In genomic region chr21:38911523-38912354, GRCh38 we compare ENCODE assay signal across 14 cellular contexts.
DNase-seq lines count a peak whose midpoint lies in the region; ATAC-seq and TF ChIP-seq lines count a peak whose summit lies in the region.
"Had no signal": no experiment of that assay in that cellular context is flagged by ENCODE, and none has a peak within 500 bp of the region (broad histone marks: within the 10 kb centered on the region; RNA-seq: fewer than 3 reads in every experiment).

No MANE protein-coding gene starts in this region.

- POLR2A ChIA-PET in activated CD4-positive, alpha-beta T cell treated with anti-CD3 and anti-CD28 coated beads for 36 hours (lab: Charles Lee): no interaction called here

- H3K4me1 Mint-ChIP-seq in activated CD4-positive, alpha-beta T cell treated with anti-CD3 and anti-CD28 coated beads for 36 hours: peaks cover 18% of the 10 kb centered on the region
- peaks cover 3% of the 10 kb centered on the region for H3K4me1 Mint-ChIP-seq in activated CD4-positive, alpha-beta T cell treated with anti-CD3 and anti-CD28 coated beads, Interleukin-2, amount 10 ng/mL, durations not matched to agents 24 days and 14 days
- H3K4me1 Mint-ChIP-seq in progenitor cell of endocrine pancreas (ENCODE audit: low read depth): peaks cover 16% of the 10 kb centered on the region

- intact Hi-C loops in activated CD4-positive, alpha-beta T cell treated with anti-CD3 and anti-CD28 coated beads for 36 hours (cut with DNase I, micrococcal nuclease): loop anchor here (2.0 to 10.0 kb wide), 5 partner anchors 73 to 145 kb away; partner anchors contain the start of gene ETS2 (in 1 of the 2)
- intact Hi-C loops in activated CD4-positive, alpha-beta T cell treated with anti-CD3 and anti-CD28 coated beads, Interleukin-2, amount 10 ng/mL, durations not matched to agents 24 days and 14 days (cut with micrococcal nuclease): loop anchor here (10.0 kb wide), 2 partner anchors 177 to 213 kb away; no protein-coding TSS in a partner anchor
- intact Hi-C loops in breast epithelium (cut with DNase I; ENCODE audit: low total_unique reads) (no loop called here), mucosa of descending colon (cut with DNase I, micrococcal nuclease) (loop anchor here in 1 of 2 donors (10.0 kb wide), 1 partner anchor 77 kb away; no protein-coding TSS in a partner anchor), tibial artery (cut with DNase I; ENCODE audit: low total_unique reads) (no loop called here)

- no peaks in the 10 kb centered on the region for H3K9me3 ChIP-seq in breast epithelium
- no peaks in the 10 kb centered on the region for H3K9me3 ChIP-seq in mucosa of descending colon
- H3K9me3 ChIP-seq in tibial artery: no peaks in the 10 kb centered on the region

- peaks cover 22 to 29% of the 10 kb centered on the region in 2 donors for H3K4me1 ChIP-seq in breast epithelium
- peaks cover 59% of the 10 kb centered on the region for H3K4me1 ChIP-seq in mucosa of descending colon (ENCODE audit: low read depth)
- H3K4me1 ChIP-seq in tibial artery: peaks cover 0 to 37% (median 29%) of the 10 kb centered on the region in 4 donors

- H3K4me3 ChIP-seq in breast epithelium: no peak overlapping the region
- no peak overlapping the region for H3K4me3 ChIP-seq in mucosa of descending colon
- no peak overlapping the region for H3K4me3 ChIP-seq in tibial artery

- H3K27me3 ChIP-seq in breast epithelium (no peaks in the 10 kb centered on the region), tibial artery (no peaks in the 10 kb centered on the region)

- peak overlapping the region; percentile 87 to 90 for H3K27ac ChIP-seq in breast epithelium
- peak overlapping the region; percentile 55 to 75 for H3K27ac ChIP-seq in tibial artery

- H3K36me3 Mint-ChIP-seq in activated CD4-positive, alpha-beta T cell treated with anti-CD3 and anti-CD28 coated beads for 36 hours (ENCODE audit: low read depth): no peaks in the 10 kb centered on the region
- no peaks in the 10 kb centered on the region for H3K36me3 Mint-ChIP-seq in activated CD4-positive, alpha-beta T cell treated with anti-CD3 and anti-CD28 coated beads, Interleukin-2, amount 10 ng/mL, durations not matched to agents 24 days and 14 days (ENCODE audit: low read depth)
- H3K36me3 Mint-ChIP-seq in progenitor cell of endocrine pancreas (ENCODE audit: insufficient read depth): no peaks in the 10 kb centered on the region

- TF ChIP-seq CTCF in breast epithelium (IDR thresholded peaks at IDR 0.05) (no peak), mucosa of descending colon (IDR thresholded peaks at IDR 0.05) (no peak), tibial artery (IDR thresholded peaks at IDR 0.05) (no peak), progenitor cell of endocrine pancreas (IDR thresholded peaks at IDR 0.05; ENCODE audit: unreplicated experiment) (no peak)

- DNase-seq in activated CD4-positive, alpha-beta T cell treated with anti-CD3 and anti-CD28 coated beads for 36 hours: no peak
- no peak for DNase-seq in activated CD4-positive, alpha-beta T cell treated with anti-CD3 and anti-CD28 coated beads, Interleukin-2, amount 10 ng/mL, durations not matched to agents 24 days and 14 days
- DNase-seq in breast epithelium (ENCODE audit: low spot score in 2 of 2) (no peak), mucosa of descending colon (no peak), tibial artery (no peak), progenitor cell of endocrine pancreas (ENCODE audit: low spot score, unreplicated experiment) (no peak)
- DNase-seq: amniotic stem cell; H7; MV-4-11; stimulated activated naive CD4-positive, alpha-beta T cell had no signal

- no peaks in the 10 kb centered on the region for H3K36me3 ChIP-seq in breast epithelium
- no peaks in the 10 kb centered on the region for H3K36me3 ChIP-seq in mucosa of descending colon (ENCODE audit: low read depth)
- H3K36me3 ChIP-seq in tibial artery: no peaks in the 10 kb centered on the region

- no peaks in the 10 kb centered on the region for H3K9me3 Mint-ChIP-seq in activated CD4-positive, alpha-beta T cell treated with anti-CD3 and anti-CD28 coated beads for 36 hours (ENCODE audit: low read depth)
- H3K9me3 Mint-ChIP-seq in activated CD4-positive, alpha-beta T cell treated with anti-CD3 and anti-CD28 coated beads, Interleukin-2, amount 10 ng/mL, durations not matched to agents 24 days and 14 days: no peaks in the 10 kb centered on the region
- H3K9me3 Mint-ChIP-seq in progenitor cell of endocrine pancreas (ENCODE audit: low read depth): no peaks in the 10 kb centered on the region
- H3K9me3 Mint-ChIP-seq: dendritic cell treated with granulocyte-macrophage colony-stimulating factor and Interleukin-4, amounts not matched to agents 40 ng/mL and 50 ng/mL, for 4 days had no signal

- H3K27me3 Mint-ChIP-seq in activated CD4-positive, alpha-beta T cell treated with anti-CD3 and anti-CD28 coated beads for 36 hours: peaks cover 9% of the 10 kb centered on the region
- H3K27me3 Mint-ChIP-seq in activated CD4-positive, alpha-beta T cell treated with anti-CD3 and anti-CD28 coated beads, Interleukin-2, amount 10 ng/mL, durations not matched to agents 24 days and 14 days: peaks cover 6% of the 10 kb centered on the region
- peaks cover 15% of the 10 kb centered on the region for H3K27me3 Mint-ChIP-seq in progenitor cell of endocrine pancreas

- no peak overlapping the region for H3K4me3 Mint-ChIP-seq in activated CD4-positive, alpha-beta T cell treated with anti-CD3 and anti-CD28 coated beads for 36 hours
- H3K4me3 Mint-ChIP-seq in activated CD4-positive, alpha-beta T cell treated with anti-CD3 and anti-CD28 coated beads, Interleukin-2, amount 10 ng/mL, durations not matched to agents 24 days and 14 days: no peak overlapping the region
- H3K4me3 Mint-ChIP-seq in progenitor cell of endocrine pancreas (ENCODE audit: low read depth): no peak overlapping the region
- H3K4me3 Mint-ChIP-seq: dendritic cell treated with granulocyte-macrophage colony-stimulating factor and Interleukin-4, amounts not matched to agents 40 ng/mL and 50 ng/mL, for 4 days had no signal

- CTCF ChIA-PET in activated CD4-positive, alpha-beta T cell treated with anti-CD3 and anti-CD28 coated beads for 36 hours (lab: Charles Lee): no interaction called here

- no peak for TF ChIP-seq POLR2A in breast epithelium (IDR thresholded peaks at IDR 0.05)

- H3K27ac Mint-ChIP-seq in activated CD4-positive, alpha-beta T cell treated with anti-CD3 and anti-CD28 coated beads for 36 hours: peak overlapping the region; percentile 85
- H3K27ac Mint-ChIP-seq in activated CD4-positive, alpha-beta T cell treated with anti-CD3 and anti-CD28 coated beads, Interleukin-2, amount 10 ng/mL, durations not matched to agents 24 days and 14 days: no peak overlapping the region
- no peak overlapping the region for H3K27ac Mint-ChIP-seq in progenitor cell of endocrine pancreas
- H3K27ac Mint-ChIP-seq: dendritic cell treated with granulocyte-macrophage colony-stimulating factor and Interleukin-4, amounts not matched to agents 40 ng/mL and 50 ng/mL, for 4 days had no signal

- no peak for ATAC-seq in activated CD4-positive, alpha-beta T cell treated with anti-CD3 and anti-CD28 coated beads for 36 hours
- ATAC-seq in mucosa of descending colon: peak; percentile 15
- no peak for ATAC-seq in HG02571 (IDR thresholded peaks at IDR 0.05; ENCODE audit: unreplicated experiment)
- ATAC-seq in HG03045 (IDR thresholded peaks at IDR 0.05; ENCODE audit: unreplicated experiment): no peak
- ATAC-seq: activated CD4-positive, CD25-positive, alpha-beta regulatory T cell treated with anti-CD3 and anti-CD28 coated beads, Interleukin-2, amount 50 U/mL, for 24 hours had no signal

Comparison
In these comparisons a context has a peak if more than half of its experiments do, and no peak if none do; other contexts are left out.
1. intact Hi-C loops: an anchor here in activated CD4-positive, alpha-beta T cell treated with anti-CD3 and anti-CD28 coated beads for 36 hours (2.0 to 10.0 kb wide) and activated CD4-positive, alpha-beta T cell treated with anti-CD3 and anti-CD28 coated beads, Interleukin-2, amount 10 ng/mL, durations not matched to agents 24 days and 14 days (10.0 kb wide); none called in breast epithelium and tibial artery.